ENCODE assay signal across 8 cellular contexts in genomic region chr12:122420471-122421262, GRCh38. TPM values are rescaled to one million over a fixed set of nuclear protein-coding genes. Genes with fewer than 3 reads are reported as not detected.
DNase-seq lines count a peak whose midpoint lies in the region; ATAC-seq and TF ChIP-seq lines count a peak whose summit lies in the region.

No MANE protein-coding gene starts in this region.

- intact Hi-C loops in sciatic nerve (cut with DNase I) = no loop called here

- ATAC-seq in sciatic nerve (no peak), HG03432 (IDR thresholded peaks at IDR 0.05; ENCODE audit: unreplicated experiment) (no peak)

- TF ChIP-seq CTCF in GM12865 (IDR thresholded peaks at IDR 0.05; ENCODE audit: insufficient read depth, low read depth, low read length, missing control alignments) (no peak), VCaP (conservative IDR thresholded peaks at IDR 0.05) (no peak), fibroblast of mammary gland (conservative IDR thresholded peaks at IDR 0.05; ENCODE audit: control insufficient read depth, insufficient read depth, low read depth, low read length) (no peak)

- DNase-seq in GM12865 (ENCODE audit: low read depth) = peak; percentile 26
- DNase-seq in fibroblast of mammary gland (ENCODE audit: low read depth) = peak; percentile 23
- peak; percentile 39 for DNase-seq in sciatic nerve (ENCODE audit: low spot score)
- DNase-seq in NCI-H1105 (lab: John Stamatoyannopoulos, UW) = no peak
- DNase-seq in iPS-NIHi11 (ENCODE audit: low spot score) = no peak
- no peak for DNase-seq in stimulated activated CD4-positive, alpha-beta T cell treated with anti-CD3 and anti-CD28 coated beads, Interleukin-4, amount 100 ng/mL, for 24 hours

- peak overlapping the region; percentile 96 for H3K27ac ChIP-seq in VCaP

- H3K4me3 ChIP-seq in GM12865 (ENCODE audit: low read depth, low read length) = peak overlapping the region; percentile 90
- peak overlapping the region; percentile 74 for H3K4me3 ChIP-seq in fibroblast of mammary gland (ENCODE audit: control insufficient read depth, low read depth, low read length)

RNA-seq across cellular contexts. Expression of gene CLIP1, which starts 1.8 kb away (rescaled TPM):
- 114 TPM for total RNA-seq in sciatic nerve

Comparison
In these comparisons a context has a peak if more than half of its experiments do, and no peak if none do; other contexts are left out.
1. DNase-seq: peak in GM12865 (single experiment), fibroblast of mammary gland (single experiment) and sciatic nerve (single experiment); none in NCI-H1105 (single experiment), iPS-NIHi11 (single experiment) and stimulated activated CD4-positive, alpha-beta T cell treated with anti-CD3 and anti-CD28 coated beads, Interleukin-4, amount 100 ng/mL, for 24 hours (single experiment).